ENCODE assay signal across 26 cellular contexts in the genomic region with DNA sequence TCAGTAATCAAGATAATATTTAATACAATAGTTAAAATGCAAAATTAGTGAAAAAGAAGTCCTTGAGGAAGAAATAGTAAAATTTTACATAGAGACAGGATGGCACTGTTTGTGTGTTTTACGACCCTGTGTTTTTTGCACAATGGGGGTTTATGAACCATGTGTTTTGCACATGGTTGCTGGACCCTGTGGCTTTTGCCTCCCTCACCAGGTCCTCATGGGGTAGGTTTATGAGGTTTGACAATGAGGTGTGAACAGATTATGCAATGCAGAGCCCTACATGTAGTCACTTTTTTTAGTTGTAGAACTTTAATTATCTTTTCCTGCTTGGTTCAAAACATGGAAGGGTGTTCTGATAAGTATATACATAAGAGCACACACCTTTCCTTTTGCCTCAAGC.
"Had no signal": no experiment of that assay in that cellular context is flagged by ENCODE, and none has a peak within 500 bp of the region (broad histone marks: within the 10 kb centered on the region; RNA-seq: fewer than 3 reads in every experiment).

No MANE protein-coding gene starts in this region.

- H3K36me3 ChIP-seq: stomach, suprapubic skin, thoracic aorta, thyroid gland, tibial artery, tibial nerve, transverse colon, upper lobe of left lung, upper lobe of right lung, uterus, vagina had no signal

- ATAC-seq: stimulated activated effector memory CD8-positive, alpha-beta T cell treated with anti-CD3 and anti-CD28 coated beads, Interleukin-12 subunit alpha, Interleukin-12 subunit beta, amount 100 ng/mL, for 72 hours; stimulated activated memory B cell treated with anti-CD40 and anti-IgM and Interleukin-4, amounts not matched to agents 10 μg/mL and 1 μg/mL and 100 μg/mL, for 72 hours; stimulated activated naive B cell treated with anti-CD40 and anti-IgM and Interleukin-4, amounts not matched to agents 10 μg/mL and 1 μg/mL and 100 μg/mL, for 72 hours; stimulated activated naive CD8-positive, alpha-beta T cell treated with anti-CD3 and anti-CD28 coated beads, Interleukin-15, amount 100 ng/mL, for 72 hours; stimulated activated naive CD8-positive, alpha-beta T cell treated with anti-CD3 and anti-CD28 coated beads, Interleukin-15, Interleukin-2, amounts not matched to agents 100 U/mL and 50 U/mL, for 24 hours had no signal

- H3K9me3 ChIP-seq: stomach, suprapubic skin, testis, thoracic aorta, thyroid gland, tibial artery, tibial nerve, transverse colon, upper lobe of left lung, upper lobe of right lung, uterus, vagina had no signal

- H3K4me1 ChIP-seq: stomach, suprapubic skin, testis, thyroid gland, tibial artery, transverse colon, upper lobe of right lung, uterus, vagina had no signal

- FAIRE-seq: urothelium cell line had no signal

- DNase-seq: stimulated activated CD4-positive, alpha-beta T cell treated with anti-CD3 and anti-CD28 coated beads, Interleukin-2, amount 100 ng/mL, for 48 hours; stimulated activated CD4-positive, alpha-beta T cell treated with anti-CD3 and anti-CD28 coated beads, Interleukin-4, amount 100 ng/mL, for 1 hour; stimulated activated CD4-positive, alpha-beta T cell treated with anti-CD3 and anti-CD28 coated beads, Interleukin-4, amount 100 ng/mL, for 24 hours; stimulated activated CD4-positive, alpha-beta T cell treated with anti-CD3 and anti-CD28 coated beads, Interleukin-4, amount 100 ng/mL, for 4 hours; stimulated activated CD8-positive, alpha-beta memory T cell treated with anti-CD3 and anti-CD28 coated beads, Interleukin-4, amount 100 ng/mL, for 48 hours; stimulated activated naive B cell treated with anti-CD40 and anti-IgM and Interleukin-4, amounts not matched to agents 10 μg/mL and 1 μg/mL and 100 μg/mL, for 72 hours; stimulated activated naive CD4-positive, alpha-beta T cell; stimulated activated naive CD4-positive, alpha-beta T cell treated with Interleukin-2 at 50 U/mL for 16 hours; stimulated activated naive CD8-positive, alpha-beta T cell treated with anti-CD3 and anti-CD28 coated beads, Interleukin-15, amount 100 ng/mL, for 72 hours; stimulated activated naive CD8-positive, alpha-beta T cell treated with anti-CD3 and anti-CD28 coated beads, Interleukin-15, Interleukin-2, amounts not matched to agents 100 U/mL and 50 U/mL, for 24 hours; stomach; substantia nigra; testis; thyroid gland; tibial artery; transverse colon; upper lobe of left lung; upper lobe of right lung; uterus had no signal

- H3K27me3 ChIP-seq: stomach, suprapubic skin, testis, thyroid gland, tibial artery, tibial nerve, transverse colon, upper lobe of left lung, upper lobe of right lung, uterus, vagina had no signal

- H3K4me3 ChIP-seq: stomach, suprapubic skin, testis, thoracic aorta, thyroid gland, tibial artery, tibial nerve, transverse colon, upper lobe of left lung, upper lobe of right lung, uterus, vagina had no signal

- H3K27ac ChIP-seq: stomach, suprapubic skin, testis, thoracic aorta, thyroid gland, tibial artery, tibial nerve, transverse colon, uterus, vagina had no signal
